2 cellular contexts compared by ENCODE assay signal in the genomic region with DNA sequence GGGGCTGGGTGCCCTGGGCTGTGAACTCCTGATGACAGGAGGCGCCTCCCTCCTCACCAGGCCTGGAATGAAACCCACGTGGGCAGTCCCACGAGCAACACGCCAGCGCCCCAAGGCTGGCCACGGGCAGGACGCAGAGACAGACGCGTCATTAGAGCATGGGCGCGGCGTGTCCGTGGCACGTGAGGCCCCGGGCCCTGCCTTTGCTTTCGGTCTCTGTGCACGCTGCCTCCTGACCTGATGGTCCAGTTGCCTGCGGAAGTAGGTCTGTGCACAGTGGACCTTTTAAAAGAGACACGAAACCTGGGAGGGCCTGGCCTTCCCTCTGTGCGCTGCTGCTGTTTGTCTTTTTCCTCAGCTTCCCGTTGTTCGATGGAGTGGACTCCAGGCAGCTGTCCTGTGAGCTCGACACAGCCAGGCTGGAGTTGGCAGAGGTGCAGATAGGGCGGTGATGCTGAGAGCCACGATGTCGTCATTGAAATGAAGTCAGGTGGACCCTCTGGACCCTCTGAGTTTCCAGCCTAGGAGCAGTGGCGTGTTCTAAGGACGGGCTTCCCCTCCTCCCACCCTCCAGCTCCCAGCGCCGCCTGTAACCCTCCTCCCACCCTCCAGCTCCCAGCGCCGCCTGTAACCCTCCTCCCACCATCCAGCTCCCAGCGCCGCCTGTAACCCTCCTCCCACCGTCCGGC.
A peak's percentile ranks its signal among the peaks of the same experiment; 100 is the strongest.
TF ChIP-seq lines count a peak whose summit lies in the region.

No MANE protein-coding gene starts in this region.

TF ChIP-seq in Ishikawa, 13 proteins besides CTCF, POLR2A, EP300 and RAD21:
- no peak for TF ChIP-seq CREB1 (IDR thresholded peaks at IDR 0.05; ENCODE audit: low read depth)
- no peak for TF ChIP-seq CEBPB (IDR thresholded peaks at IDR 0.05)
- no peak for TF ChIP-seq TCF12 (IDR thresholded peaks at IDR 0.05; ENCODE audit: low read depth)
- TF ChIP-seq ZBTB7A (IDR thresholded peaks at IDR 0.05; ENCODE audit: low read depth) = 0 out of 2 replicates have a peak, but pooled peaks have one; percentile 9

TF ChIP-seq in HepG2, 621 proteins besides CTCF, POLR2A, EP300 and RAD21:
- TF ChIP-seq ATF7 (IDR thresholded peaks at IDR 0.05) (0 out of 2 replicates have a peak, but pooled peaks have one; percentile 28), ATF7 (CRISPR knock-in tag; IDR thresholded peaks at IDR 0.05) (no peak), ZNF263 (CRISPR knock-in tag; IDR thresholded peaks at IDR 0.05) (peak; percentile 42; the same call in 1 of the 2 replicates), ZNF121 (CRISPR knock-in tag; IDR thresholded peaks at IDR 0.05) (no peak)
